Comparison of ENCODE assay signal across 8 cellular contexts in genomic region chr11:96155627-96156378, GRCh38.
DNase-seq lines count a peak whose midpoint lies in the region; ATAC-seq and TF ChIP-seq lines count a peak whose summit lies in the region.

No MANE protein-coding gene starts in this region.

- H3K4me1 ChIP-seq in tibial nerve (peaks cover 0 to 51% (median 40%) of the 10 kb centered on the region in 4 donors), Karpas-422 (ENCODE audit: low read length) (peaks cover 5% of the 10 kb centered on the region)

- H3K4me3 Mint-ChIP-seq in activated T-helper 1 cell treated with anti-CD3 and anti-CD28 coated beads, Interleukin-12 subunit alpha, Interleukin-12 subunit beta, Interleukin-2, Interleukin-4 antibody, amounts not matched to agents 30 ng/mL and 10 ng/mL and 1 ng/mL, durations not matched to agents 14 hours and 24 hours and 36 hours: peak overlapping the region; percentile 61

- H3K4me3 ChIP-seq in GM12864 (ENCODE audit: low read depth, low read length) (no peak overlapping the region; the same call in 1 of the 2 replicates), foreskin fibroblast (ENCODE audit: low read depth in 1 of 2, low read length in 2 of 2) (peak overlapping the region; percentile 7 to 13), tibial nerve (peak overlapping the region in 2 of 4 donors; percentile 2 to 20), Karpas-422 (ENCODE audit: low read length) (no peak overlapping the region)

- H3K9me2 ChIP-seq in Karpas-422 (replicated peaks; ENCODE audit: insufficient read depth, low read length): no peaks in the 10 kb centered on the region

- no peaks in the 10 kb centered on the region for H4K20me1 ChIP-seq in Karpas-422 (ENCODE audit: insufficient read depth, low read depth, low read length)

- peak; percentile 72 for ATAC-seq in omental fat pad (ENCODE audit: low FRiP score)

- DNase-seq in GM12864 (ENCODE audit: low read depth): peak; percentile 46
- peak; percentile 12 for DNase-seq in GOT3 (lab: John Stamatoyannopoulos, UW)
- peak; percentile 98 for DNase-seq in M059J (ENCODE audit: low read depth)
- peak; percentile 41 for DNase-seq in activated T-helper 1 cell treated with anti-CD3 and anti-CD28 coated beads, Interleukin-12 subunit alpha, Interleukin-12 subunit beta, Interleukin-2, Interleukin-4 antibody, amounts not matched to agents 30 ng/mL and 10 ng/mL and 1 ng/mL, durations not matched to agents 14 hours and 24 hours and 36 hours (ENCODE audit: low spot score)
- peak; percentile 93 to 95 for DNase-seq in foreskin fibroblast
- DNase-seq in omental fat pad (ENCODE audit: low spot score): peak; percentile 69
- peak; percentile 57 to 79 for DNase-seq in tibial nerve (ENCODE audit: low spot score in 2 of 2)
- no peak for DNase-seq in Karpas-422

- H2AFZ ChIP-seq in Karpas-422 (ENCODE audit: low read length): no peak overlapping the region

- no peaks in the 10 kb centered on the region for H3K27me3 ChIP-seq in tibial nerve
- H3K27me3 ChIP-seq in Karpas-422 (ENCODE audit: low read length): 0 out of 2 replicates have a peak, but pooled peaks cover 2% of the 10 kb centered on the region

- no peaks in the 10 kb centered on the region for H3K9me3 Mint-ChIP-seq in activated T-helper 1 cell treated with anti-CD3 and anti-CD28 coated beads, Interleukin-12 subunit alpha, Interleukin-12 subunit beta, Interleukin-2, Interleukin-4 antibody, amounts not matched to agents 30 ng/mL and 10 ng/mL and 1 ng/mL, durations not matched to agents 14 hours and 24 hours and 36 hours

- peak overlapping the region; percentile 33 to 87 (median 80) for H3K27ac ChIP-seq in tibial nerve
- no peak overlapping the region for H3K27ac ChIP-seq in Karpas-422 (ENCODE audit: low read length)

- peaks cover 55% of the 10 kb centered on the region for H3K4me1 Mint-ChIP-seq in activated T-helper 1 cell treated with anti-CD3 and anti-CD28 coated beads, Interleukin-12 subunit alpha, Interleukin-12 subunit beta, Interleukin-2, Interleukin-4 antibody, amounts not matched to agents 30 ng/mL and 10 ng/mL and 1 ng/mL, durations not matched to agents 14 hours and 24 hours and 36 hours (ENCODE audit: low read depth)

- 29 to 31% methylated on average over 9 of the region's 9 CpGs for WGBS in tibial nerve, 2 donors

- H3K4me2 ChIP-seq in Karpas-422 (ENCODE audit: low read depth, low read length, poor library complexity, severe bottlenecking): no peak overlapping the region

- peak overlapping the region; percentile 94 for H3K27ac Mint-ChIP-seq in activated T-helper 1 cell treated with anti-CD3 and anti-CD28 coated beads, Interleukin-12 subunit alpha, Interleukin-12 subunit beta, Interleukin-2, Interleukin-4 antibody, amounts not matched to agents 30 ng/mL and 10 ng/mL and 1 ng/mL, durations not matched to agents 14 hours and 24 hours and 36 hours

- H3K9me3 ChIP-seq in tibial nerve (no peaks in the 10 kb centered on the region), Karpas-422 (ENCODE audit: low read length) (no peaks in the 10 kb centered on the region)

- TF ChIP-seq POLR2A in tibial nerve (IDR thresholded peaks at IDR 0.05): peak in 1 of 2 donors; percentile 8

- TF ChIP-seq EP300 in tibial nerve (IDR thresholded peaks at IDR 0.05): peak; percentile 21 to 22

- H3K79me2 ChIP-seq in Karpas-422 (ENCODE audit: low read length): no peaks in the 10 kb centered on the region

- intact Hi-C loops in activated T-helper 1 cell treated with anti-CD3 and anti-CD28 coated beads, Interleukin-12 subunit alpha, Interleukin-12 subunit beta, Interleukin-2, Interleukin-4 antibody, amounts not matched to agents 30 ng/mL and 10 ng/mL and 1 ng/mL, durations not matched to agents 14 hours and 24 hours and 36 hours (cut with micrococcal nuclease): loop anchor here (1.0 kb wide), 9 partner anchors 44 to 233 kb away; partner anchors contain the start of genes CCDC82 and MAML2

- H3K36me3 Mint-ChIP-seq in activated T-helper 1 cell treated with anti-CD3 and anti-CD28 coated beads, Interleukin-12 subunit alpha, Interleukin-12 subunit beta, Interleukin-2, Interleukin-4 antibody, amounts not matched to agents 30 ng/mL and 10 ng/mL and 1 ng/mL, durations not matched to agents 14 hours and 24 hours and 36 hours (ENCODE audit: low read depth): peaks cover 5% of the 10 kb centered on the region

- no peaks in the 10 kb centered on the region for H3K36me3 ChIP-seq in tibial nerve
- no peaks in the 10 kb centered on the region for H3K36me3 ChIP-seq in Karpas-422 (ENCODE audit: insufficient read depth, low read length)

- no peaks in the 10 kb centered on the region for H3K27me3 Mint-ChIP-seq in activated T-helper 1 cell treated with anti-CD3 and anti-CD28 coated beads, Interleukin-12 subunit alpha, Interleukin-12 subunit beta, Interleukin-2, Interleukin-4 antibody, amounts not matched to agents 30 ng/mL and 10 ng/mL and 1 ng/mL, durations not matched to agents 14 hours and 24 hours and 36 hours (ENCODE audit: insufficient read depth)

- no peak overlapping the region for H3K9ac ChIP-seq in Karpas-422 (ENCODE audit: low read length)

- TF ChIP-seq CTCF in GM12864 (IDR thresholded peaks at IDR 0.05; ENCODE audit: low read depth, low read length, missing control alignments) (peak; percentile 25), foreskin fibroblast (IDR thresholded peaks at IDR 0.05; ENCODE audit: low read depth, low read length) (peak; percentile 28), omental fat pad (IDR thresholded peaks at IDR 0.05) (no peak), tibial nerve (IDR thresholded peaks at IDR 0.05) (peak in 4 of 5 experiments; percentile 20 to 48 (median 40))

Comparison
In these comparisons a context has a peak if more than half of its experiments do, and no peak if none do; other contexts are left out.
1. H3K4me3 ChIP-seq: peak in foreskin fibroblast (2 of 2); none in GM12864 (single experiment) and Karpas-422 (single experiment).
2. CTCF ChIP-seq: peak in GM12864 (single experiment), foreskin fibroblast (single experiment) and tibial nerve (4 of 5); none in omental fat pad (0 of 3).